In the genomic region with DNA sequence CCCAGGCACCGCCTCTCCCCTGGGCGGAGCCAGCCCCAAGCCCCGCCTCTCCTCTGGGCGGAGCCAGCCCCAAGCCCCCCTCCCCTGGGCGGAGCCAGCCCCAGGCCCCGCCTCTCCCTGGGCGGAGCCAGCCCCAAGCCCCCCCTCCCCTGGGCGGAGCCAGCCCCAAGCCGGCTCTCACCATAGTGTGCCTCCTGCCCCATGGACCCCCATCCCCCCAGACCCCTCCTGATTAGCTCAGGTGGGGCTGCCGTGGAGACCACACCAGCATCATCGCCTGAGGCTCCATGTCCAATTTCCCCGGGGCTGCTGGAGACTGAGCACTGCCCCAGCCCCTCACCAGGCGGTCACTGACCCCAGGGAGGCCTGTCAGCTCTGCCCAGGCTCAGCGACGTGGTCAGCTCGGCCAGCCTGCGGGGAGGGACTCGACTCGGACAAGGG, we compare ENCODE assay signal across 14 cellular contexts. TPM values are rescaled to one million over a fixed set of nuclear protein-coding genes. Genes with fewer than 3 reads are reported as not detected.
DNase-seq lines count a peak whose midpoint lies in the region; ATAC-seq lines count a peak whose summit lies in the region.
"Had no signal": no experiment of that assay in that cellular context is flagged by ENCODE, and none has a peak within 500 bp of the region (broad histone marks: within the 10 kb centered on the region; RNA-seq: fewer than 3 reads in every experiment).

No MANE protein-coding gene starts in this region.

- no peaks in the 10 kb centered on the region for H3K9me3 Mint-ChIP-seq in T-cell
- H3K9me3 Mint-ChIP-seq in central memory CD8-positive, alpha-beta T cell: no peaks in the 10 kb centered on the region
- H3K9me3 Mint-ChIP-seq: neural crest cell had no signal

- H3K27ac Mint-ChIP-seq in T-cell: no peak overlapping the region
- peak overlapping the region; percentile 82 for H3K27ac Mint-ChIP-seq in central memory CD8-positive, alpha-beta T cell (ENCODE audit: low read depth)

- peak; percentile 55 for DNase-seq in stimulated activated CD4-positive, alpha-beta T cell treated with anti-CD3 and anti-CD28 coated beads, Interleukin-1b, Interleukin-23, amount 100 ng/mL, for 48 hours
- no peak for DNase-seq in stimulated activated CD4-positive, alpha-beta T cell treated with anti-CD3 and anti-CD28 coated beads, Interleukin-2, amount 100 ng/mL, for 24 hours
- DNase-seq in T-cell (peak in 23 of 34 experiments; percentile 21 to 61 (median 47)), NCI-H1092 (lab: John Stamatoyannopoulos, UW) (no peak), cortex of kidney (lab: John Stamatoyannopoulos, UW) (no peak)
- DNase-seq in central memory CD8-positive, alpha-beta T cell (ENCODE audit: low spot score in 2 of 2): no peak
- DNase-seq in stimulated activated naive CD4-positive, alpha-beta T cell (lab: John Stamatoyannopoulos, UW): peak in 4 of 6 experiments; percentile 49 to 78 (median 54)
- DNase-seq: NCI-H1092 treated with DMSO at 0.1 percent for 48 hours, NCI-H446, PC-9 had no signal

- peaks cover 16 to 21% (median 19%) of the 10 kb centered on the region in 3 donors for H3K4me1 Mint-ChIP-seq in T-cell
- peaks cover 12% of the 10 kb centered on the region for H3K4me1 Mint-ChIP-seq in central memory CD8-positive, alpha-beta T cell

- CTCF ChIA-PET in T-cell (lab: Charles Lee): interaction anchor here in 1 of 2 donors (0.6 to 1.0 kb wide), 2 partner anchors 14 to 26 kb away, joined by 3 to 7 read pairs; no protein-coding TSS in a partner anchor

- POLR2A ChIA-PET in T-cell (lab: Charles Lee): no interaction called here

- no peak for ATAC-seq in T-cell (replicated peaks in 1 of 4)
- ATAC-seq in central memory CD8-positive, alpha-beta T cell (replicated peaks; ENCODE audit: extremely low read depth, poor library complexity, severe bottlenecking): no peak
- no peak for ATAC-seq in HG03095 (IDR thresholded peaks at IDR 0.05; ENCODE audit: unreplicated experiment)

- no peaks in the 10 kb centered on the region for H3K36me3 Mint-ChIP-seq in T-cell
- H3K36me3 Mint-ChIP-seq in central memory CD8-positive, alpha-beta T cell (ENCODE audit: insufficient read depth): peaks cover 8% of the 10 kb centered on the region

- H3K27me3 Mint-ChIP-seq in T-cell: peaks cover 3 to 4% of the 10 kb centered on the region in 2 donors
- H3K27me3 Mint-ChIP-seq in central memory CD8-positive, alpha-beta T cell: no peaks in the 10 kb centered on the region

- H3K4me3 Mint-ChIP-seq in T-cell: no peak overlapping the region
- no peak overlapping the region for H3K4me3 Mint-ChIP-seq in central memory CD8-positive, alpha-beta T cell

RNA-seq across cellular contexts. Expression of a gene that starts 4.2 kb away (rescaled TPM):
- total RNA-seq in T-cell: 1 to 10 TPM in 3 of 5 donors, under 1 TPM in 2; 0.40 to 1.6 (median 1.4) TPM

RNA-seq across cellular contexts. Expression of a gene that starts 15.2 kb away (rescaled TPM):
- total RNA-seq in T-cell: 10 to 100 TPM; 22.2 to 44.4 (median 39.4) TPM

RNA-seq across cellular contexts. Expression of a gene that starts 31.3 kb away (rescaled TPM):
- 1 to 10 TPM in 4 of 5 donors, under 1 TPM in 1; 0.66 to 4.4 (median 3.4) TPM for total RNA-seq in T-cell
- total RNA-seq: T-helper 2 cell treated with Interferon-gamma antibody and Interleukin-4, amounts not matched to agents 100 ng/mL and 5 ng/mL, for 36 hours had no signal

RNA-seq across cellular contexts. Expression of a gene that starts 39.4 kb away (rescaled TPM):
- 10 to 100 TPM; 35.4 to 52.6 (median 51.3) TPM for total RNA-seq in T-cell

RNA-seq across cellular contexts. Expression of a gene that starts 51.7 kb away (rescaled TPM):
- total RNA-seq in T-cell: 10 to 100 TPM; 66.2 to 91.0 (median 78.6) TPM
- total RNA-seq: neural crest cell, skeletal muscle tissue had no signal

Comparison
In these comparisons a context has a peak if more than half of its experiments do, and no peak if none do; other contexts are left out.
1. DNase-seq: peak in stimulated activated CD4-positive, alpha-beta T cell treated with anti-CD3 and anti-CD28 coated beads, Interleukin-1b, Interleukin-23, amount 100 ng/mL, for 48 hours (single experiment), T-cell (23 of 34) and stimulated activated naive CD4-positive, alpha-beta T cell (4 of 6); none in stimulated activated CD4-positive, alpha-beta T cell treated with anti-CD3 and anti-CD28 coated beads, Interleukin-2, amount 100 ng/mL, for 24 hours (0 of 2), central memory CD8-positive, alpha-beta T cell (0 of 2), NCI-H1092 (single experiment) and cortex of kidney (single experiment).